Comparison of ENCODE assay signal across 15 cellular contexts in genomic region chr13:113952983-113953520, GRCh38. TPM values are rescaled to one million over a fixed set of nuclear protein-coding genes. Genes with fewer than 3 reads are reported as not detected.
A peak's percentile ranks its signal among the peaks of the same experiment; 100 is the strongest.
DNase-seq lines count a peak whose midpoint lies in the region; ATAC-seq and TF ChIP-seq lines count a peak whose summit lies in the region.
"Had no signal": no experiment of that assay in that cellular context is flagged by ENCODE, and none has a peak within 500 bp of the region (broad histone marks: within the 10 kb centered on the region; RNA-seq: fewer than 3 reads in every experiment).

No MANE protein-coding gene starts in this region.

- H3K9me3 ChIP-seq in left ventricle myocardium inferior (replicated peaks) (no peaks in the 10 kb centered on the region), lower lobe of right lung (no peaks in the 10 kb centered on the region), spleen (peaks cover 0 to 4% (median 0%) of the 10 kb centered on the region in 8 donors)

- DNase-seq in left ventricle myocardium superior (peak; percentile 20), left ventricle myocardium inferior (no peak), RWPE1 (ENCODE audit: low spot score) (no peak), lower lobe of right lung (peak; percentile 42), spleen (peak; percentile 65)
- DNase-seq: CD4-positive, alpha-beta memory T cell; DMS79; HCEC 1CT; HFFc6 had no signal

- H3K27me3 ChIP-seq in left ventricle myocardium inferior (ENCODE audit: low read depth), result no peaks in the 10 kb centered on the region
- H3K27me3 ChIP-seq in lower lobe of right lung (ENCODE audit: low read depth), result no peaks in the 10 kb centered on the region
- no peaks in the 10 kb centered on the region for H3K27me3 ChIP-seq in spleen (replicated peaks in 1 of 7)

- H3K27ac ChIP-seq in left ventricle myocardium inferior (replicated peaks) (no peak overlapping the region), RWPE1 (peak overlapping the region; percentile 15), lower lobe of right lung (no peak overlapping the region), spleen (no peak overlapping the region)
- H3K27ac ChIP-seq: C4-2B had no signal

- CTCF ChIA-PET in RWPE1 (lab: Yijun Ruan, JAX), result interaction anchor here (1.2 kb wide), 1 partner anchor 273 kb away, joined by 10 read pairs; no protein-coding TSS in a partner anchor

- WGBS in spleen, 5 donors, result 86 to 98% (median 88%) methylated on average over 7 to 18 of the region's 18 CpGs

- POLR2A ChIA-PET in RWPE1 (lab: Yijun Ruan, JAX; ENCODE audit: low non-redundant PET), result no interaction called here

- intact Hi-C loops in left ventricle myocardium superior (cut with micrococcal nuclease), result no loop called here
- intact Hi-C loops in left ventricle myocardium inferior (cut with micrococcal nuclease), result no loop called here
- intact Hi-C loops in lower lobe of right lung (cut with DNase I), result loop anchor here (5.0 kb wide), 1 partner anchor 274 kb away; no protein-coding TSS in a partner anchor
- intact Hi-C loops in spleen (cut with DNase I; ENCODE audit: low total_unique reads), result no loop called here

- H3K4me3 ChIP-seq in left ventricle myocardium inferior (no peak overlapping the region), lower lobe of right lung (no peak overlapping the region), spleen (no peak overlapping the region)
- H3K4me3 ChIP-seq: GM12878 had no signal

- ATAC-seq in left ventricle myocardium superior, result no peak
- ATAC-seq in lower lobe of right lung, result no peak
- ATAC-seq in HG03469 (IDR thresholded peaks at IDR 0.05; ENCODE audit: unreplicated experiment), result no peak
- ATAC-seq in HG02840 (IDR thresholded peaks at IDR 0.05; ENCODE audit: low FRiP score, unreplicated experiment), result no peak
- ATAC-seq: GM12878 had no signal

- H3K4me1 ChIP-seq in left ventricle myocardium inferior (peaks cover 11% of the 10 kb centered on the region), lower lobe of right lung (peaks cover 12% of the 10 kb centered on the region), spleen (peaks cover 5 to 20% (median 14%) of the 10 kb centered on the region in 6 donors)

- no peak for TF ChIP-seq POLR2A in spleen (IDR thresholded peaks at IDR 0.05)

- no peak for TF ChIP-seq CTCF in left ventricle myocardium inferior (IDR thresholded peaks at IDR 0.05; ENCODE audit: borderline replicate concordance)
- TF ChIP-seq CTCF in RWPE1 (conservative IDR thresholded peaks at IDR 0.05; ENCODE audit: low read depth), result no peak
- TF ChIP-seq CTCF in lower lobe of right lung (IDR thresholded peaks at IDR 0.05), result no peak
- no peak for TF ChIP-seq CTCF in spleen (IDR thresholded peaks at IDR 0.05 in 8 of 11, conservative IDR thresholded peaks at IDR 0.05 in 3 of 11)

- H3K36me3 ChIP-seq in left ventricle myocardium inferior (no peaks in the 10 kb centered on the region), lower lobe of right lung (no peaks in the 10 kb centered on the region), spleen (peaks cover 0 to 30% (median 0%) of the 10 kb centered on the region in 6 donors)

RNA-seq across cellular contexts. Expression of gene C13orf46, which starts 20.8 kb away (rescaled TPM):
- 0.37 TPM for total RNA-seq in left ventricle myocardium superior
- 0.33 TPM for total RNA-seq in left ventricle myocardium inferior
- 14.0 TPM for total RNA-seq in lower lobe of right lung
- total RNA-seq in spleen, result 1 to 10 TPM in 5 of 7 donors, under 1 TPM in 2; 0.83 to 4.2 (median 2.6) TPM
- polyA plus RNA-seq in spleen, result under 1 TPM; 0.09 to 0.70 (median 0.13) TPM
- total RNA-seq: G401, H4 had no signal

Comparison
In these comparisons a context has a peak if more than half of its experiments do, and no peak if none do; other contexts are left out.
1. DNase-seq: peak in left ventricle myocardium superior (single experiment), lower lobe of right lung (single experiment) and spleen (single experiment); none in left ventricle myocardium inferior (single experiment) and RWPE1 (single experiment).